In the genomic region with DNA sequence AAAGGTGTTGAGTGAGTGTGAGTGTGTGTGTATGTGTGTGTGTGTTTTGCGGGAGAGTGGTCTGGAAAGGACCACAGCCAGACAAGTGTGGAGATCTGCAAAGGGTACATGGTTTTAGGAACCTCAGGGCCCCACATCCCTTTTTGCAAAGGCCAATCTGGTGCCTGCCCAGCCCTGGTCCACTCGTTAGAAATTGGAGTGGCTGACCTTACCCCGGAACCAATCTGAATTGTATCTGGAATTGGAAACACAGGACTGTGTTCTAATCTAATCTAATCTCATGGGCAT, we compare ENCODE assay signal across 25 cellular contexts. TPM values are rescaled to one million over a fixed set of nuclear protein-coding genes. Genes with fewer than 3 reads are reported as not detected.
"Had no signal": no experiment of that assay in that cellular context is flagged by ENCODE, and none has a peak within 500 bp of the region (broad histone marks: within the 10 kb centered on the region; RNA-seq: fewer than 3 reads in every experiment).

No MANE protein-coding gene starts in this region.

- DNase-seq: cerebellar nuclear complex; effector memory CD8-positive, alpha-beta T cell; erythroblast; foreskin keratinocyte; head of caudate nucleus; hippocampal formation; midbrain; occipital lobe; psoas muscle; right lobe of liver; spleen; stimulated activated CD4-positive, alpha-beta T cell treated with anti-CD3 and anti-CD28 coated beads, Interleukin-15, amount 100 ng/mL, for 24 hours; stimulated activated CD4-positive, alpha-beta T cell treated with anti-CD3 and anti-CD28 coated beads, Interleukin-1b, Interleukin-23, amount 100 ng/mL, for 48 hours; stimulated activated CD4-positive, alpha-beta T cell treated with anti-CD3 and anti-CD28 coated beads, Interleukin-4, amount 100 ng/mL, for 24 hours; stimulated activated naive CD8-positive, alpha-beta T cell treated with anti-CD3 and anti-CD28 coated beads, Interleukin-15, amount 100 ng/mL, for 72 hours; upper lobe of left lung; uterus had no signal

- H3K4me1 Mint-ChIP-seq: stimulated activated memory B cell treated with anti-CD40 and anti-IgM and Interleukin-4, amounts not matched to agents 10 μg/mL and 1 μg/mL and 100 μg/mL, for 72 hours; stimulated activated naive CD8-positive, alpha-beta T cell treated with anti-CD3 and anti-CD28 coated beads, Interleukin-15, amount 100 ng/mL, for 72 hours had no signal

- H3K36me3 Mint-ChIP-seq: natural killer cell treated with Interleukin-12 subunit alpha and Interleukin-12 subunit beta and Interleukin-15 and Interleukin-18, amount 100 ng/mL, for 72 hours; stimulated activated memory B cell treated with anti-CD40 and anti-IgM and Interleukin-4, amounts not matched to agents 10 μg/mL and 1 μg/mL and 100 μg/mL, for 72 hours had no signal

- H3K4me1 ChIP-seq: parathyroid adenoma, psoas muscle, right lobe of liver had no signal

- FAIRE-seq: colon, islet of Langerhans had no signal

- H3K36me3 ChIP-seq: right lobe of liver, spleen, thoracic aorta, upper lobe of left lung, uterus had no signal

- H3K27ac ChIP-seq: foreskin keratinocyte, parathyroid adenoma, psoas muscle, right lobe of liver, spleen, thoracic aorta, upper lobe of left lung, uterus had no signal

- H3K79me2 ChIP-seq: parathyroid adenoma had no signal

- H3K27ac Mint-ChIP-seq: dendritic cell treated with granulocyte-macrophage colony-stimulating factor and Interleukin-4, amounts not matched to agents 40 ng/mL and 50 ng/mL, for 4 days; effector memory CD8-positive, alpha-beta T cell; natural killer cell treated with Interleukin-12 subunit alpha and Interleukin-12 subunit beta and Interleukin-15 and Interleukin-18, amount 100 ng/mL, for 72 hours; stimulated activated memory B cell treated with anti-CD40 and anti-IgM and Interleukin-4, amounts not matched to agents 10 μg/mL and 1 μg/mL and 100 μg/mL, for 72 hours; stimulated activated naive CD8-positive, alpha-beta T cell treated with anti-CD3 and anti-CD28 coated beads, Interleukin-15, amount 100 ng/mL, for 72 hours had no signal

- H3K4me3 ChIP-seq: psoas muscle, right lobe of liver, spleen, thoracic aorta, upper lobe of left lung, uterus had no signal

- H3K27me3 ChIP-seq: right lobe of liver had no signal

- ATAC-seq: effector memory CD8-positive, alpha-beta T cell; left lobe of liver; natural killer cell treated with Interleukin-12 subunit alpha and Interleukin-12 subunit beta and Interleukin-15 and Interleukin-18, amount 100 ng/mL, for 72 hours; psoas muscle; right lobe of liver; stimulated activated memory B cell treated with anti-CD40 and anti-IgM and Interleukin-4, amounts not matched to agents 10 μg/mL and 1 μg/mL and 100 μg/mL, for 72 hours; stimulated activated naive CD8-positive, alpha-beta T cell treated with anti-CD3 and anti-CD28 coated beads, Interleukin-15, amount 100 ng/mL, for 72 hours had no signal

- H3K4me3 Mint-ChIP-seq: dendritic cell treated with granulocyte-macrophage colony-stimulating factor and Interleukin-4, amounts not matched to agents 40 ng/mL and 50 ng/mL, for 4 days; effector memory CD8-positive, alpha-beta T cell; natural killer cell treated with Interleukin-12 subunit alpha and Interleukin-12 subunit beta and Interleukin-15 and Interleukin-18, amount 100 ng/mL, for 72 hours; stimulated activated memory B cell treated with anti-CD40 and anti-IgM and Interleukin-4, amounts not matched to agents 10 μg/mL and 1 μg/mL and 100 μg/mL, for 72 hours; stimulated activated naive CD8-positive, alpha-beta T cell treated with anti-CD3 and anti-CD28 coated beads, Interleukin-15, amount 100 ng/mL, for 72 hours had no signal

- H3K9me3 ChIP-seq: psoas muscle, right lobe of liver, thoracic aorta, upper lobe of left lung, uterus had no signal

- H3K9me3 Mint-ChIP-seq: dendritic cell treated with granulocyte-macrophage colony-stimulating factor and Interleukin-4, amounts not matched to agents 40 ng/mL and 50 ng/mL, for 4 days; effector memory CD8-positive, alpha-beta T cell; natural killer cell treated with Interleukin-12 subunit alpha and Interleukin-12 subunit beta and Interleukin-15 and Interleukin-18, amount 100 ng/mL, for 72 hours; stimulated activated naive CD8-positive, alpha-beta T cell treated with anti-CD3 and anti-CD28 coated beads, Interleukin-15, amount 100 ng/mL, for 72 hours had no signal

- H2AFZ ChIP-seq: parathyroid adenoma had no signal

- H3K9ac ChIP-seq: parathyroid adenoma had no signal

RNA-seq across cellular contexts. Expression of a gene that starts 11.3 kb away (rescaled TPM):
- total RNA-seq: natural killer cell treated with Interleukin-12 subunit alpha and Interleukin-12 subunit beta and Interleukin-15 and Interleukin-18, amount 100 ng/mL, for 72 hours had no signal
